Comparison of ENCODE assay signal across 1 cellular context in genomic region chr16:75433732-75434413, GRCh38.
TF ChIP-seq lines count a peak whose summit lies in the region.

No MANE protein-coding gene starts in this region.

TF ChIP-seq in HepG2, 621 proteins besides CTCF, POLR2A, EP300 and RAD21 (continued from another document and continues in another):
- TF ChIP-seq, protein P1, sequence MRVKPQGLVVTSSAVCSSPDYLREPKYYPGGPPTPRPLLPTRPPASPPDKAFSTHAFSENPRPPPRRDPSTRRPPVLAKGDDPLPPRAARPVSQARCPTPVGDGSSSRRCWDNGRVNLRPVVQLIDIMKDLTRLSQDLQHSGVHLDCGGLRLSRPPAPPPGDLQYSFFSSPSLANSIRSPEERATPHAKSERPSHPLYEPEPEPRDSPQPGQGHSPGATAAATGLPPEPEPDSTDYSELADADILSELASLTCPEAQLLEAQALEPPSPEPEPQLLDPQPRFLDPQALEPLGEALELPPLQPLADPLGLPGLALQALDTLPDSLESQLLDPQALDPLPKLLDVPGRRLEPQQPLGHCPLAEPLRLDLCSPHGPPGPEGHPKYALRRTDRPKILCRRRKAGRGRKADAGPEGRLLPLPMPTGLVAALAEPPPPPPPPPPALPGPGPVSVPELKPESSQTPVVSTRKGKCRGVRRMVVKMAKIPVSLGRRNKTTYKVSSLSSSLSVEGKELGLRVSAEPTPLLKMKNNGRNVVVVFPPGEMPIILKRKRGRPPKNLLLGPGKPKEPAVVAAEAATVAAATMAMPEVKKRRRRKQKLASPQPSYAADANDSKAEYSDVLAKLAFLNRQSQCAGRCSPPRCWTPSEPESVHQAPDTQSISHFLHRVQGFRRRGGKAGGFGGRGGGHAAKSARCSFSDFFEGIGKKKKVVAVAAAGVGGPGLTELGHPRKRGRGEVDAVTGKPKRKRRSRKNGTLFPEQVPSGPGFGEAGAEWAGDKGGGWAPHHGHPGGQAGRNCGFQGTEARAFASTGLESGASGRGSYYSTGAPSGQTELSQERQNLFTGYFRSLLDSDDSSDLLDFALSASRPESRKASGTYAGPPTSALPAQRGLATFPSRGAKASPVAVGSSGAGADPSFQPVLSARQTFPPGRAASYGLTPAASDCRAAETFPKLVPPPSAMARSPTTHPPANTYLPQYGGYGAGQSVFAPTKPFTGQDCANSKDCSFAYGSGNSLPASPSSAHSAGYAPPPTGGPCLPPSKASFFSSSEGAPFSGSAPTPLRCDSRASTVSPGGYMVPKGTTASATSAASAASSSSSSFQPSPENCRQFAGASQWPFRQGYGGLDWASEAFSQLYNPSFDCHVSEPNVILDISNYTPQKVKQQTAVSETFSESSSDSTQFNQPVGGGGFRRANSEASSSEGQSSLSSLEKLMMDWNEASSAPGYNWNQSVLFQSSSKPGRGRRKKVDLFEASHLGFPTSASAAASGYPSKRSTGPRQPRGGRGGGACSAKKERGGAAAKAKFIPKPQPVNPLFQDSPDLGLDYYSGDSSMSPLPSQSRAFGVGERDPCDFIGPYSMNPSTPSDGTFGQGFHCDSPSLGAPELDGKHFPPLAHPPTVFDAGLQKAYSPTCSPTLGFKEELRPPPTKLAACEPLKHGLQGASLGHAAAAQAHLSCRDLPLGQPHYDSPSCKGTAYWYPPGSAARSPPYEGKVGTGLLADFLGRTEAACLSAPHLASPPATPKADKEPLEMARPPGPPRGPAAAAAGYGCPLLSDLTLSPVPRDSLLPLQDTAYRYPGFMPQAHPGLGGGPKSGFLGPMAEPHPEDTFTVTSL (CRISPR knock-in tag; IDR thresholded peaks at IDR 0.05; ENCODE audit: borderline replicate concordance), result 0 out of 2 replicates have a peak, but pooled peaks have one; percentile 31
- TF ChIP-seq ELF3 (CRISPR knock-in tag; IDR thresholded peaks at IDR 0.05) (no peak; the same call in 1 of the 2 replicates), U2AF1 (optimal IDR thresholded peaks at IDR 0.05; ENCODE audit: low read depth, low read length) (no peak), SCMH1 (CRISPR knock-in tag; IDR thresholded peaks at IDR 0.05; ENCODE audit: borderline replicate concordance) (no peak), IRF9 (CRISPR knock-in tag; IDR thresholded peaks at IDR 0.05; ENCODE audit: borderline replicate concordance) (0 out of 2 replicates have a peak, but pooled peaks have one; percentile 60), ZNF720 (CRISPR knock-in tag; IDR thresholded peaks at IDR 0.05) (0 out of 2 replicates have a peak, but pooled peaks have one; percentile 19), FOXA3 (CRISPR knock-in tag; IDR thresholded peaks at IDR 0.05) (peak; percentile 51), MEIS1 (CRISPR knock-in tag; IDR thresholded peaks at IDR 0.05; ENCODE audit: borderline replicate concordance) (no peak), NFIB (CRISPR knock-in tag; IDR thresholded peaks at IDR 0.05; ENCODE audit: borderline replicate concordance) (no peak), ZNF468 (CRISPR knock-in tag; IDR thresholded peaks at IDR 0.05) (no peak), PHF20 (CRISPR knock-in tag; IDR thresholded peaks at IDR 0.05) (no peak; the same call in 1 of the 2 replicates), ARHGAP35 (CRISPR knock-in tag; IDR thresholded peaks at IDR 0.05; ENCODE audit: borderline replicate concordance) (no peak), ZNF687 (CRISPR knock-in tag; IDR thresholded peaks at IDR 0.05) (no peak; the same call in 1 of the 2 replicates), EEA1 (CRISPR knock-in tag; IDR thresholded peaks at IDR 0.05; ENCODE audit: borderline replicate concordance) (peak; percentile 37; the same call in 1 of the 2 replicates), ZNF574 (CRISPR knock-in tag; IDR thresholded peaks at IDR 0.05) (no peak), HDAC2 (CRISPR knock-in tag; IDR thresholded peaks at IDR 0.05) (no peak; the same call in 1 of the 2 replicates), MAZ (IDR thresholded peaks at IDR 0.05; ENCODE audit: borderline replicate concordance, low read depth, low read length) (no peak), MAZ (CRISPR knock-in tag; IDR thresholded peaks at IDR 0.05; ENCODE audit: low read depth) (no peak; the same call in none of the 2 replicates), MAFF (IDR thresholded peaks at IDR 0.05; ENCODE audit: low read depth, low read length) (no peak), ATF7 (IDR thresholded peaks at IDR 0.05) (no peak), ATF7 (CRISPR knock-in tag; IDR thresholded peaks at IDR 0.05) (peak; percentile 73; the same call in 1 of the 2 replicates), ELF4 (CRISPR knock-in tag; IDR thresholded peaks at IDR 0.05; ENCODE audit: borderline replicate concordance) (peak; percentile 86), KLF15 (CRISPR knock-in tag; IDR thresholded peaks at IDR 0.05; ENCODE audit: borderline replicate concordance) (no peak), DMTF1 (CRISPR knock-in tag; IDR thresholded peaks at IDR 0.05) (no peak), ZNF143 (CRISPR knock-in tag; IDR thresholded peaks at IDR 0.05) (peak; percentile 55; the same call in 1 of the 2 replicates), RAD51 (IDR thresholded peaks at IDR 0.05; ENCODE audit: borderline replicate concordance) (no peak), KLF12 (CRISPR knock-in tag; IDR thresholded peaks at IDR 0.05; ENCODE audit: borderline replicate concordance) (no peak), NPAS2 (CRISPR knock-in tag; IDR thresholded peaks at IDR 0.05; ENCODE audit: borderline replicate concordance) (no peak), TOPORS (CRISPR knock-in tag; IDR thresholded peaks at IDR 0.05) (no peak), ATF4 (CRISPR knock-in tag; IDR thresholded peaks at IDR 0.05) (peak in 1 of 2 experiments; percentile 28; a peak in 2 of 4 replicates), PHB2 (IDR thresholded peaks at IDR 0.05; ENCODE audit: partially characterized antibody) (no peak), MBNL3 (CRISPR knock-in tag; conservative IDR thresholded peaks at IDR 0.05) (no peak), ZNF589 (CRISPR knock-in tag; conservative IDR thresholded peaks at IDR 0.05) (no peak), ZBTB3 (CRISPR knock-in tag; IDR thresholded peaks at IDR 0.05; ENCODE audit: borderline replicate concordance, low read depth) (no peak), TBL1XR1 (IDR thresholded peaks at IDR 0.05; ENCODE audit: borderline replicate concordance, low read length, partially characterized antibody) (no peak), ZNF678 (CRISPR knock-in tag; IDR thresholded peaks at IDR 0.05) (0 out of 2 replicates have a peak, but pooled peaks have one; percentile 87), ZSCAN30 (CRISPR knock-in tag; IDR thresholded peaks at IDR 0.05) (no peak), FOXJ3 (CRISPR knock-in tag; IDR thresholded peaks at IDR 0.05; ENCODE audit: borderline replicate concordance) (peak; percentile 37; the same call in 1 of the 2 replicates), TCF7 (IDR thresholded peaks at IDR 0.05; ENCODE audit: low read depth) (no peak), SYNCRIP (IDR thresholded peaks at IDR 0.05; ENCODE audit: insufficient read depth, low read depth, low read length) (no peak), KLF6 (CRISPR knock-in tag; IDR thresholded peaks at IDR 0.05) (peak; percentile 18; the same call in 1 of the 2 replicates), TP53 (CRISPR knock-in tag; conservative IDR thresholded peaks at IDR 0.05) (0 out of 2 replicates have a peak, but pooled peaks have one; percentile 62), ZNF282 (IDR thresholded peaks at IDR 0.05; ENCODE audit: partially characterized antibody) (no peak), NR2F6 (IDR thresholded peaks at IDR 0.05) (no peak), NR2F6 (CRISPR knock-in tag; IDR thresholded peaks at IDR 0.05) (peak; percentile 44; the same call in 1 of the 2 replicates)
- TF ChIP-seq, protein P2, sequence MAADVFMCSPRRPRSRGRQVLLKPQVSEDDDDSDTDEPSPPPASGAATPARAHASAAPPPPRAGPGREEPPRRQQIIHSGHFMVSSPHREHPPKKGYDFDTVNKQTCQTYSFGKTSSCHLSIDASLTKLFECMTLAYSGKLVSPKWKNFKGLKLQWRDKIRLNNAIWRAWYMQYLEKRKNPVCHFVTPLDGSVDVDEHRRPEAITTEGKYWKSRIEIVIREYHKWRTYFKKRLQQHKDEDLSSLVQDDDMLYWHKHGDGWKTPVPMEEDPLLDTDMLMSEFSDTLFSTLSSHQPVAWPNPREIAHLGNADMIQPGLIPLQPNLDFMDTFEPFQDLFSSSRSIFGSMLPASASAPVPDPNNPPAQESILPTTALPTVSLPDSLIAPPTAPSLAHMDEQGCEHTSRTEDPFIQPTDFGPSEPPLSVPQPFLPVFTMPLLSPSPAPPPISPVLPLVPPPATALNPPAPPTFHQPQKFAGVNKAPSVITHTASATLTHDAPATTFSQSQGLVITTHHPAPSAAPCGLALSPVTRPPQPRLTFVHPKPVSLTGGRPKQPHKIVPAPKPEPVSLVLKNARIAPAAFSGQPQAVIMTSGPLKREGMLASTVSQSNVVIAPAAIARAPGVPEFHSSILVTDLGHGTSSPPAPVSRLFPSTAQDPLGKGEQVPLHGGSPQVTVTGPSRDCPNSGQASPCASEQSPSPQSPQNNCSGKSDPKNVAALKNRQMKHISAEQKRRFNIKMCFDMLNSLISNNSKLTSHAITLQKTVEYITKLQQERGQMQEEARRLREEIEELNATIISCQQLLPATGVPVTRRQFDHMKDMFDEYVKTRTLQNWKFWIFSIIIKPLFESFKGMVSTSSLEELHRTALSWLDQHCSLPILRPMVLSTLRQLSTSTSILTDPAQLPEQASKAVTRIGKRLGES (CRISPR knock-in tag; IDR thresholded peaks at IDR 0.05; ENCODE audit: borderline replicate concordance), result no peak
